24 cellular contexts compared by ENCODE assay signal in genomic region chr1:87985071-87985470, GRCh38.
DNase-seq lines count a peak whose midpoint lies in the region; ATAC-seq, FAIRE-seq and TF ChIP-seq lines count a peak whose summit lies in the region.
"Had no signal": no experiment of that assay in that cellular context is flagged by ENCODE, and none has a peak within 500 bp of the region (broad histone marks: within the 10 kb centered on the region; RNA-seq: fewer than 3 reads in every experiment).

No MANE protein-coding gene starts in this region.

- dilution Hi-C loops in endothelial cell of umbilical vein (cut with MboI; ENCODE audit: extremely low pct_ligation_motif_present, low sequenced_read_pairs): no loop called here

- ATAC-seq in GM21723 (IDR thresholded peaks at IDR 0.05; ENCODE audit: unreplicated experiment) (no peak), upper lobe of left lung (ENCODE audit: low FRiP score in 2 of 2) (no peak)
- ATAC-seq: A549; CD8-positive, alpha-beta T cell; GM12878; GM23338 had no signal

- H3K4me3 ChIP-seq in endothelial cell of umbilical vein (replicated peaks in 1 of 3; ENCODE audit: insufficient read depth in 1 of 3, low read depth in 1 of 3, low read length in 3 of 3): no peak overlapping the region
- no peak overlapping the region for H3K4me3 ChIP-seq in mesodermal cell (ENCODE audit: extremely low read depth, insufficient read depth, low read length, poor library complexity, severe bottlenecking)
- no peak overlapping the region for H3K4me3 ChIP-seq in upper lobe of left lung
- H3K4me3 ChIP-seq in neural progenitor cell: no peak overlapping the region
- H3K4me3 ChIP-seq: A549, BLaER1, GM12878, GM23338, HAP-1 had no signal

- no peaks in the 10 kb centered on the region for H3K36me3 Mint-ChIP-seq in neural progenitor cell
- H3K36me3 Mint-ChIP-seq: CD4-positive, CD25-positive, alpha-beta regulatory T cell; CD8-positive, alpha-beta T cell had no signal

- POLR2A ChIA-PET in endothelial cell of umbilical vein (lab: Charles Lee): no interaction called here

- no peak for TF ChIP-seq EP300 in upper lobe of left lung (IDR thresholded peaks at IDR 0.05)

- no peaks in the 10 kb centered on the region for H3K27me3 ChIP-seq in endothelial cell of umbilical vein (ENCODE audit: control insufficient read depth in 2 of 2, insufficient read depth in 2 of 2, low read length in 2 of 2)
- no peaks in the 10 kb centered on the region for H3K27me3 ChIP-seq in upper lobe of left lung
- H3K27me3 ChIP-seq in neural progenitor cell: no peaks in the 10 kb centered on the region
- H3K27me3 ChIP-seq: BLaER1 had no signal

- H3K36me3 ChIP-seq in endothelial cell of umbilical vein (ENCODE audit: control insufficient read depth in 2 of 2, extremely low read depth in 1 of 2, insufficient read depth in 2 of 2, low read length in 2 of 2) (no peaks in the 10 kb centered on the region), mesodermal cell (ENCODE audit: control insufficient read depth, insufficient read depth, low read length) (no peaks in the 10 kb centered on the region), upper lobe of left lung (no peaks in the 10 kb centered on the region), neural progenitor cell (no peaks in the 10 kb centered on the region)
- H3K36me3 ChIP-seq: BLaER1, HAP-1 had no signal

- WGBS in mesodermal cell (ENCODE audit: insufficient coverage in 2 of 2), 2 experiments: no CpG with 5 or more reads among the region's 1 CpG
- 73 to 96% methylated on average over 1 of the region's 1 CpG for WGBS in upper lobe of left lung, 2 donors

- no peak for FAIRE-seq in endothelial cell of umbilical vein (lab: Jason Lieb, UNC)
- FAIRE-seq: A549, GM12878, GM19239, H54 had no signal

- no peak overlapping the region for H3K4me2 ChIP-seq in endothelial cell of umbilical vein (ENCODE audit: insufficient read depth, low read length)
- H3K4me2 ChIP-seq in neural progenitor cell: no peak overlapping the region
- H3K4me2 ChIP-seq: A549, BLaER1, GM23338 had no signal

- DNase-seq in ELF-1 (ENCODE audit: low read depth, low spot score): peak; percentile 37
- peak; percentile 7 for DNase-seq in endothelial cell of umbilical vein (ENCODE audit: low read depth, low spot score)
- DNase-seq in activated CD4-positive, alpha-beta T cell treated with anti-CD3 and anti-CD28 coated beads for 48 hours: no peak
- DNase-seq in upper lobe of left lung: no peak
- no peak for DNase-seq in neural progenitor cell (ENCODE audit: low spot score)
- DNase-seq: 8988T; ACHN; Caco-2; CD4-positive, CD25-positive, alpha-beta regulatory T cell; CD8-positive, alpha-beta T cell; DMS153; DND-41; GDM1; HFFc6 had no signal

- peaks cover 3% of the 10 kb centered on the region for H3K27me3 Mint-ChIP-seq in neural progenitor cell (ENCODE audit: insufficient read depth, low read depth)
- H3K27me3 Mint-ChIP-seq: CD4-positive, CD25-positive, alpha-beta regulatory T cell had no signal

- H2AFZ ChIP-seq in endothelial cell of umbilical vein (ENCODE audit: low read depth, low read length): peak overlapping the region; percentile 2
- no peak overlapping the region for H2AFZ ChIP-seq in neural progenitor cell (replicated peaks)
- H2AFZ ChIP-seq: GM23338 had no signal

- no peaks in the 10 kb centered on the region for H3K9me3 Mint-ChIP-seq in neural progenitor cell
- H3K9me3 Mint-ChIP-seq: CD8-positive, alpha-beta T cell; GM23338; HFFc6 had no signal

- TF ChIP-seq CTCF in endothelial cell of umbilical vein (IDR thresholded peaks at IDR 0.05; ENCODE audit: extremely low read depth in 1 of 2, insufficient read depth in 1 of 2, low read depth in 1 of 2, low read length in 2 of 2): no peak
- no peak for TF ChIP-seq CTCF in upper lobe of left lung (IDR thresholded peaks at IDR 0.05)
- TF ChIP-seq CTCF in neural progenitor cell (IDR thresholded peaks at IDR 0.05): no peak

- H3K9me3 ChIP-seq in endothelial cell of umbilical vein (replicated peaks; ENCODE audit: control insufficient read depth, insufficient read depth, low read length) (no peaks in the 10 kb centered on the region), mesodermal cell (ENCODE audit: control insufficient read depth, low read length) (no peaks in the 10 kb centered on the region), upper lobe of left lung (no peaks in the 10 kb centered on the region), neural progenitor cell (ENCODE audit: low read depth) (no peaks in the 10 kb centered on the region)
- H3K9me3 ChIP-seq: A549, BLaER1, Caco-2, HAP-1 had no signal

- no peak overlapping the region for H3K27ac Mint-ChIP-seq in neural progenitor cell
- H3K27ac Mint-ChIP-seq: CD4-positive, CD25-positive, alpha-beta regulatory T cell; CD8-positive, alpha-beta T cell; GM23338; HFFc6 had no signal

- H4K20me1 ChIP-seq in endothelial cell of umbilical vein (replicated peaks; ENCODE audit: control insufficient read depth, extremely low read depth, insufficient read depth, low read length): no peaks in the 10 kb centered on the region
- no peaks in the 10 kb centered on the region for H4K20me1 ChIP-seq in neural progenitor cell (ENCODE audit: low read depth)
- H4K20me1 ChIP-seq: BLaER1 had no signal

- no peak overlapping the region for H3K4me3 Mint-ChIP-seq in neural progenitor cell
- H3K4me3 Mint-ChIP-seq: CD4-positive, CD25-positive, alpha-beta regulatory T cell; CD8-positive, alpha-beta T cell; GM23338; HFFc6 had no signal

- TF ChIP-seq POLR2A in endothelial cell of umbilical vein (IDR thresholded peaks at IDR 0.05; ENCODE audit: low read depth, low read length): no peak
- TF ChIP-seq POLR2A in upper lobe of left lung (IDR thresholded peaks at IDR 0.05): no peak

- no peaks in the 10 kb centered on the region for H3K9me1 ChIP-seq in endothelial cell of umbilical vein (replicated peaks; ENCODE audit: control insufficient read depth, extremely low read depth, insufficient read depth, low read length)

- no peaks in the 10 kb centered on the region for H3F3A ChIP-seq in neural progenitor cell (ENCODE audit: low read depth)

- H3K79me2 ChIP-seq in endothelial cell of umbilical vein (ENCODE audit: control insufficient read depth, insufficient read depth, low read length) (no peaks in the 10 kb centered on the region), neural progenitor cell (ENCODE audit: low read depth) (no peaks in the 10 kb centered on the region)

- no TSS peak for BruUV-seq in endothelial cell of umbilical vein (replicated peaks; lab: Mats Ljungman, UMichigan)

- no peaks in the 10 kb centered on the region for H3K4me1 Mint-ChIP-seq in neural progenitor cell
- H3K4me1 Mint-ChIP-seq: CD4-positive, CD25-positive, alpha-beta regulatory T cell had no signal

- H3K4me1 ChIP-seq in endothelial cell of umbilical vein (ENCODE audit: control insufficient read depth, extremely low read depth, insufficient read depth, low read length) (peaks cover 29% of the 10 kb centered on the region), mesodermal cell (ENCODE audit: control insufficient read depth, insufficient read depth, low read length, poor library complexity, severe bottlenecking) (peaks cover 6% of the 10 kb centered on the region), upper lobe of left lung (no peaks in the 10 kb centered on the region), neural progenitor cell (no peaks in the 10 kb centered on the region)
- H3K4me1 ChIP-seq: A549, BLaER1, Caco-2, HAP-1 had no signal

- H3K9ac ChIP-seq in endothelial cell of umbilical vein (replicated peaks; ENCODE audit: extremely low read depth, insufficient read depth, low read length) (no peak overlapping the region), neural progenitor cell (no peak overlapping the region)
- H3K9ac ChIP-seq: BLaER1 had no signal

- CTCF ChIA-PET in endothelial cell of umbilical vein (lab: Charles Lee): interaction anchor here (1.8 kb wide), 1 partner anchor 32 kb away, joined by 8 read pairs; no protein-coding TSS in a partner anchor

- intact Hi-C loops in endothelial cell of umbilical vein (cut with micrococcal nuclease): no loop called here

- no peak overlapping the region for H3K27ac ChIP-seq in endothelial cell of umbilical vein (ENCODE audit: insufficient read depth, low read depth, low read length)
- peak overlapping the region; percentile 25 for H3K27ac ChIP-seq in mesodermal cell (ENCODE audit: low read depth, low read length, severe bottlenecking)
- no peak overlapping the region for H3K27ac ChIP-seq in upper lobe of left lung
- H3K27ac ChIP-seq in neural progenitor cell: no peak overlapping the region
- H3K27ac ChIP-seq: A549, BLaER1, C4-2B had no signal

TF ChIP-seq in endothelial cell of umbilical vein, 7 proteins besides CTCF, POLR2A, EP300 and RAD21:
- TF ChIP-seq JUN (IDR thresholded peaks at IDR 0.05; ENCODE audit: borderline replicate concordance, insufficient read depth, insufficient read length, low read depth) (no peak), MAX (IDR thresholded peaks at IDR 0.05; ENCODE audit: insufficient read depth, insufficient read length) (no peak)

Comparison
In these comparisons a context has a peak if more than half of its experiments do, and no peak if none do; other contexts are left out.
1. DNase-seq: peak in ELF-1 (single experiment) and endothelial cell of umbilical vein (single experiment); none in activated CD4-positive, alpha-beta T cell treated with anti-CD3 and anti-CD28 coated beads for 48 hours (single experiment), upper lobe of left lung (0 of 2) and neural progenitor cell (single experiment).